17 cellular contexts compared by ENCODE assay signal in the genomic region with DNA sequence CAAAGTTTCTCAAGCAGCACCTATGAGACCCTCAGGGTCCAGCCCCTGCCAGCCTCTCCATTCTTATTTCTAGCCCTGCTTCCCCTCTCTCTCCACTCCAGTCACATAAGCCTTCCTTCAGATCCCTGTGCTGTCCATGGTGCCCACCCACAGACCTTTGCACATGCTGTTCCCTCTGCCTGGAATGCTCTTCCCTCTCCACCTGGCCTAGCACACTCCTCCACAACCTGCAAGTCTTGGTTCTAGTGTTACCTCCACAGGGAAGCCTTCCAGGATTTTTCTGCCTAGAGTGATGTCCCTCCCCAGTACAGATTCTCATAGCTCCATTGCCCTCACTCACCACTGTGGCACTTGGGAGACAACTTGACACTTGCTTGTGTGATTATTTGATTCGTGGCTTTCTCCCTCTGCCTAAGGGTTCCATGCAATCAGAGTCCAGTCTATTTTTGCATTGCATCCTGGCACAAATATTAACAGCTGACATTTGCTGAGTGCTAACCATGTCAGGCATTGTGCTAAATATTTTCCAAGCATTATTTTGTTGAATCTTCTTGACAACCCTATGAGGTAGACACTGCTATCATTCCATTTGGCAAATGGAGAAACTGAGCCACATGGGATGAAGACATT.
DNase-seq lines count a peak whose midpoint lies in the region; ATAC-seq and TF ChIP-seq lines count a peak whose summit lies in the region.
"Had no signal": no experiment of that assay in that cellular context is flagged by ENCODE, and none has a peak within 500 bp of the region (broad histone marks: within the 10 kb centered on the region; RNA-seq: fewer than 3 reads in every experiment).

No MANE protein-coding gene starts in this region.

- peak in 3 of 4 donors; percentile 34 to 43 (median 36) for ATAC-seq in psoas muscle
- no peak for ATAC-seq in activated T-helper 17 cell treated with anti-CD3 and anti-CD28 coated beads, Interleukin-2, amount 50 U/mL, for 72 hours (replicated peaks)
- ATAC-seq in GM18870 (IDR thresholded peaks at IDR 0.05; ENCODE audit: unreplicated experiment) = no peak

- WGBS in psoas muscle, 3 donors = 17 to 21% (median 18%) methylated on average over 1 of the region's 1 CpG

- H3K36me3 ChIP-seq in left ventricle myocardium inferior = no peaks in the 10 kb centered on the region
- H3K36me3 ChIP-seq in psoas muscle (ENCODE audit: insufficient read depth in 1 of 2, low read depth in 1 of 2) = no peaks in the 10 kb centered on the region

- no peak overlapping the region for H3K4me3 Mint-ChIP-seq in T-helper 2 cell treated with Interferon-gamma antibody and Interleukin-4, amounts not matched to agents 5 μg/mL and 100 μg/mL, for 36 hours
- no peak overlapping the region for H3K4me3 Mint-ChIP-seq in activated T-helper 17 cell treated with anti-CD3 and anti-CD28 coated beads, Interleukin-2, amount 50 U/mL, for 72 hours

- H3K36me3 Mint-ChIP-seq in T-helper 2 cell treated with Interferon-gamma antibody and Interleukin-4, amounts not matched to agents 5 μg/mL and 100 μg/mL, for 36 hours (ENCODE audit: low read depth) = peaks cover 10% of the 10 kb centered on the region
- no peaks in the 10 kb centered on the region for H3K36me3 Mint-ChIP-seq in activated T-helper 17 cell treated with anti-CD3 and anti-CD28 coated beads, Interleukin-2, amount 50 U/mL, for 72 hours (ENCODE audit: low read depth)

- TF ChIP-seq RAD21 in Ishikawa (IDR thresholded peaks at IDR 0.05; ENCODE audit: low read depth) = no peak

- H3K9me3 ChIP-seq in left ventricle myocardium inferior (replicated peaks) = peaks cover 11% of the 10 kb centered on the region
- H3K9me3 ChIP-seq in psoas muscle = peaks cover 3% of the 10 kb centered on the region

- H3K27me3 Mint-ChIP-seq in T-helper 2 cell treated with Interferon-gamma antibody and Interleukin-4, amounts not matched to agents 5 μg/mL and 100 μg/mL, for 36 hours (ENCODE audit: low read depth) = peaks cover 10% of the 10 kb centered on the region
- H3K27me3 Mint-ChIP-seq in activated T-helper 17 cell treated with anti-CD3 and anti-CD28 coated beads, Interleukin-2, amount 50 U/mL, for 72 hours = no peaks in the 10 kb centered on the region

- no peak for TF ChIP-seq EP300 in Ishikawa (IDR thresholded peaks at IDR 0.05; ENCODE audit: borderline replicate concordance)

- peaks cover 8% of the 10 kb centered on the region for H3K4me1 ChIP-seq in left ventricle myocardium inferior
- H3K4me1 ChIP-seq in psoas muscle = no peaks in the 10 kb centered on the region

- peaks cover 28% of the 10 kb centered on the region for H3K4me1 Mint-ChIP-seq in T-helper 2 cell treated with Interferon-gamma antibody and Interleukin-4, amounts not matched to agents 5 μg/mL and 100 μg/mL, for 36 hours (ENCODE audit: low read depth)
- peaks cover 26% of the 10 kb centered on the region for H3K4me1 Mint-ChIP-seq in activated T-helper 17 cell treated with anti-CD3 and anti-CD28 coated beads, Interleukin-2, amount 50 U/mL, for 72 hours

- intact Hi-C loops in left ventricle myocardium inferior (cut with micrococcal nuclease) = no loop called here
- intact Hi-C loops in psoas muscle (cut with DNase I) = loop anchor here (5.0 to 10.0 kb wide), 2 partner anchors 100 to 258 kb away; no protein-coding TSS in a partner anchor

- TF ChIP-seq CTCF in left ventricle myocardium inferior (IDR thresholded peaks at IDR 0.05; ENCODE audit: borderline replicate concordance) = no peak
- no peak for TF ChIP-seq CTCF in psoas muscle (IDR thresholded peaks at IDR 0.05)
- TF ChIP-seq CTCF in coronary artery (IDR thresholded peaks at IDR 0.05) = no peak

- H3K27ac Mint-ChIP-seq in T-helper 2 cell treated with Interferon-gamma antibody and Interleukin-4, amounts not matched to agents 5 μg/mL and 100 μg/mL, for 36 hours = peak overlapping the region; percentile 44
- H3K27ac Mint-ChIP-seq in activated T-helper 17 cell treated with anti-CD3 and anti-CD28 coated beads, Interleukin-2, amount 50 U/mL, for 72 hours = no peak overlapping the region

- H3K27me3 ChIP-seq in left ventricle myocardium inferior (ENCODE audit: low read depth) (peaks cover 27% of the 10 kb centered on the region), psoas muscle (ENCODE audit: insufficient read depth in 3 of 3, low read length in 2 of 3) (peaks cover 0 to 17% (median 3%) of the 10 kb centered on the region in 3 donors)

- DNase-seq in T-helper 2 cell treated with Interferon-gamma antibody and Interleukin-4, amounts not matched to agents 5 μg/mL and 100 μg/mL, for 36 hours (ENCODE audit: low spot score) = no peak
- DNase-seq in T-helper 2 cell = no peak
- no peak for DNase-seq in left ventricle myocardium inferior
- no peak for DNase-seq in psoas muscle
- DNase-seq in coronary artery (ENCODE audit: low spot score) = no peak
- DNase-seq: 8988T, DMS79 treated with DMSO at 0.1 percent for 48 hours, H7, NCI-H1105 treated with DMSO at 0.1 percent for 48 hours, NCI-H1694, NCI-H2081 treated with DMSO at 0.1 percent for 48 hours, NCI-H446 treated with DMSO at 0.1 percent for 48 hours, NCI-H69, SHP77 had no signal

- H3K4me3 ChIP-seq in left ventricle myocardium inferior (no peak overlapping the region), psoas muscle (no peak overlapping the region), coronary artery (no peak overlapping the region)

- H3K9me3 Mint-ChIP-seq in T-helper 2 cell treated with Interferon-gamma antibody and Interleukin-4, amounts not matched to agents 5 μg/mL and 100 μg/mL, for 36 hours = peaks cover 15% of the 10 kb centered on the region
- peaks cover 6% of the 10 kb centered on the region for H3K9me3 Mint-ChIP-seq in activated T-helper 17 cell treated with anti-CD3 and anti-CD28 coated beads, Interleukin-2, amount 50 U/mL, for 72 hours

- H3K27ac ChIP-seq in left ventricle myocardium inferior (replicated peaks) = peak overlapping the region; percentile 51
- H3K27ac ChIP-seq in psoas muscle = no peak overlapping the region
- H3K27ac ChIP-seq in coronary artery = no peak overlapping the region

TF ChIP-seq in Ishikawa, 13 proteins besides CTCF, POLR2A, EP300 and RAD21:
- TF ChIP-seq, protein P1, sequence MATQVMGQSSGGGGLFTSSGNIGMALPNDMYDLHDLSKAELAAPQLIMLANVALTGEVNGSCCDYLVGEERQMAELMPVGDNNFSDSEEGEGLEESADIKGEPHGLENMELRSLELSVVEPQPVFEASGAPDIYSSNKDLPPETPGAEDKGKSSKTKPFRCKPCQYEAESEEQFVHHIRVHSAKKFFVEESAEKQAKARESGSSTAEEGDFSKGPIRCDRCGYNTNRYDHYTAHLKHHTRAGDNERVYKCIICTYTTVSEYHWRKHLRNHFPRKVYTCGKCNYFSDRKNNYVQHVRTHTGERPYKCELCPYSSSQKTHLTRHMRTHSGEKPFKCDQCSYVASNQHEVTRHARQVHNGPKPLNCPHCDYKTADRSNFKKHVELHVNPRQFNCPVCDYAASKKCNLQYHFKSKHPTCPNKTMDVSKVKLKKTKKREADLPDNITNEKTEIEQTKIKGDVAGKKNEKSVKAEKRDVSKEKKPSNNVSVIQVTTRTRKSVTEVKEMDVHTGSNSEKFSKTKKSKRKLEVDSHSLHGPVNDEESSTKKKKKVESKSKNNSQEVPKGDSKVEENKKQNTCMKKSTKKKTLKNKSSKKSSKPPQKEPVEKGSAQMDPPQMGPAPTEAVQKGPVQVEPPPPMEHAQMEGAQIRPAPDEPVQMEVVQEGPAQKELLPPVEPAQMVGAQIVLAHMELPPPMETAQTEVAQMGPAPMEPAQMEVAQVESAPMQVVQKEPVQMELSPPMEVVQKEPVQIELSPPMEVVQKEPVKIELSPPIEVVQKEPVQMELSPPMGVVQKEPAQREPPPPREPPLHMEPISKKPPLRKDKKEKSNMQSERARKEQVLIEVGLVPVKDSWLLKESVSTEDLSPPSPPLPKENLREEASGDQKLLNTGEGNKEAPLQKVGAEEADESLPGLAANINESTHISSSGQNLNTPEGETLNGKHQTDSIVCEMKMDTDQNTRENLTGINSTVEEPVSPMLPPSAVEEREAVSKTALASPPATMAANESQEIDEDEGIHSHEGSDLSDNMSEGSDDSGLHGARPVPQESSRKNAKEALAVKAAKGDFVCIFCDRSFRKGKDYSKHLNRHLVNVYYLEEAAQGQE (IDR thresholded peaks at IDR 0.05; ENCODE audit: low read depth) = peak; percentile 57; the same call in 1 of the 2 replicates
- TF ChIP-seq TEAD4 (IDR thresholded peaks at IDR 0.05) = no peak

Comparison
In these comparisons a context has a peak if more than half of its experiments do, and no peak if none do; other contexts are left out.
1. ATAC-seq: peak in psoas muscle (3 of 4); none in activated T-helper 17 cell treated with anti-CD3 and anti-CD28 coated beads, Interleukin-2, amount 50 U/mL, for 72 hours (single experiment) and GM18870 (single experiment).